8 cellular contexts compared by ENCODE assay signal in the genomic region with DNA sequence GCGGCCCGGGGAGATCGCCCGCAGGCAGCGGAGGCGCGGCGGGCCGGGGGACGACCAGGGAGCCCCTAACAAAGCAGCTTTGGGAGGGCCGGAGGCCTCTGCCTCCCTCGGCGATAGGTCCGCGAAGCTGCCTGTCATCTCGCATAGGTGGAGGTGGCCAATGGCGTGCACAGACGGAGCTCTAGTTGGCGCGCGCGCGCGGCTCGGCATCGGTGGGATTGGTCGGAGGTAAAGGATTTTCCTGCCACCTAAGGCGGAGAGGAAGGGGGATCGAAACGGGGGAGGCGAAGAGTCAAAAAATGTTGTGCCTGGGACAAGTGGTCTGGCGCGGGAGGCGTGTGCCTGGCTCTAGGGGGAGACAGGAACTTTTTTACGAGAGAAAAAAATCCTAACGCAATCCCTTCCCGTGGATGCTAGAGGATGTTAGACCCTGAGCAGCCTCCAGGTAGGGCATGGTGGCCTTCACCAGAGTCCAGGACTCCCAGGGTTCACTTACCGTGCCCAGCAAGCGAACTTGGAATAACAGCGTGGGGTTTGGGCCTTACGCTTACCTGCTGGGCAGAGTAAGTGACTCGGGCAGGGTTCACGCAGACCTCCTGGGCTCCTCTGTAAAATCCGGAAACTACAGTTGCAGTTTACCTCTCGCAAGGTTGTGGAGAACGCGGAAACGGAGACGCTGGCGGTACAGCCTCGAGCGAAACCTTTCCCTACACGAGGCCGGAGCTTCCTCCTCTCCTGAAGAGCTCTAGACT.
DNase-seq lines count a peak whose midpoint lies in the region; ATAC-seq lines count a peak whose summit lies in the region.

No MANE protein-coding gene starts in this region.

- no peaks in the 10 kb centered on the region for H3K36me3 ChIP-seq in duodenal mucosa (ENCODE audit: control insufficient read depth in 1 of 2, insufficient read depth in 2 of 2, low read length in 2 of 2)

- peak overlapping the region; percentile 50 for H3K27ac Mint-ChIP-seq in activated CD4-positive, alpha-beta memory T cell treated with anti-CD3 and anti-CD28 coated beads, Interleukin-2, amount 10 ng/mL, durations not matched to agents 7 days and 5 days

- peaks cover 32% of the 10 kb centered on the region for H3K27me3 Mint-ChIP-seq in activated CD4-positive, alpha-beta memory T cell treated with anti-CD3 and anti-CD28 coated beads, Interleukin-2, amount 10 ng/mL, durations not matched to agents 7 days and 5 days

- CTCF ChIA-PET in activated CD4-positive, alpha-beta memory T cell treated with anti-CD3 and anti-CD28 coated beads, Interleukin-2, amount 10 ng/mL, durations not matched to agents 7 days and 5 days (lab: Charles Lee), result interaction anchor here (0.6 to 3.4 kb wide), 32 partner anchors 9 to 1002 kb away, joined by 3 to 25 read pairs (median 4); a partner anchor contains a TSS

- peaks cover 27 to 33% of the 10 kb centered on the region in 2 donors for H3K27me3 ChIP-seq in duodenal mucosa (ENCODE audit: control insufficient read depth in 1 of 2, insufficient read depth in 2 of 2, low read length in 2 of 2)

- no peaks in the 10 kb centered on the region for H3K9me3 Mint-ChIP-seq in activated CD4-positive, alpha-beta memory T cell treated with anti-CD3 and anti-CD28 coated beads, Interleukin-2, amount 10 ng/mL, durations not matched to agents 7 days and 5 days

- peaks cover 40% of the 10 kb centered on the region for H3K4me1 Mint-ChIP-seq in activated CD4-positive, alpha-beta memory T cell treated with anti-CD3 and anti-CD28 coated beads, Interleukin-2, amount 10 ng/mL, durations not matched to agents 7 days and 5 days

- peaks cover 12% of the 10 kb centered on the region for H3K36me3 Mint-ChIP-seq in activated CD4-positive, alpha-beta memory T cell treated with anti-CD3 and anti-CD28 coated beads, Interleukin-2, amount 10 ng/mL, durations not matched to agents 7 days and 5 days (ENCODE audit: low read depth)

- H3K9ac ChIP-seq in duodenal mucosa (ENCODE audit: low read depth in 1 of 2, low read length in 2 of 2), result no peak overlapping the region

- no peaks in the 10 kb centered on the region for H3K9me3 ChIP-seq in duodenal mucosa (ENCODE audit: control insufficient read depth in 1 of 2, low read length in 2 of 2)

- H3K27ac ChIP-seq in duodenal mucosa (ENCODE audit: low read depth, low read length), result no peak overlapping the region

- POLR2A ChIA-PET in activated CD4-positive, alpha-beta memory T cell treated with anti-CD3 and anti-CD28 coated beads, Interleukin-2, amount 10 ng/mL, durations not matched to agents 7 days and 5 days (lab: Charles Lee), result interaction anchor here (0.7 to 3.2 kb wide), 25 partner anchors 8 to 458 kb away, joined by 3 to 21 read pairs (median 4); a partner anchor contains a TSS

- peak; percentile 41 for ATAC-seq in HG03095 (IDR thresholded peaks at IDR 0.05; ENCODE audit: unreplicated experiment)

- H3K4me3 Mint-ChIP-seq in activated CD4-positive, alpha-beta memory T cell treated with anti-CD3 and anti-CD28 coated beads, Interleukin-2, amount 10 ng/mL, durations not matched to agents 7 days and 5 days, result peak overlapping the region; percentile 86

- peaks cover 4 to 18% of the 10 kb centered on the region in 2 donors for H3K4me1 ChIP-seq in duodenal mucosa (ENCODE audit: control insufficient read depth in 1 of 2, insufficient read depth in 2 of 2, low read length in 2 of 2)

- DNase-seq in NK-92 treated with Interleukin-12 subunit alpha and Interleukin-12 subunit beta, amount 100 ng/mL, for 24 hours (lab: John Stamatoyannopoulos, UW), result peak; percentile 81
- DNase-seq in NK-92 (lab: John Stamatoyannopoulos, UW; ENCODE audit: unreplicated experiment), result no peak
- peak; percentile 100 for DNase-seq in NCI-H345 (lab: John Stamatoyannopoulos, UW)
- DNase-seq in activated CD4-positive, alpha-beta memory T cell treated with anti-CD3 and anti-CD28 coated beads, Interleukin-2, amount 10 ng/mL, durations not matched to agents 7 days and 5 days, result peak; percentile 91
- peak; percentile 89 to 94 for DNase-seq in lung microvascular endothelial cell (ENCODE audit: low read depth in 2 of 2)
- peak; percentile 86 to 95 (median 90) for DNase-seq in stimulated activated CD4-positive, alpha-beta T cell treated with anti-CD3 and anti-CD28 coated beads, TNF-alpha, amount 100 ng/mL, for 24 hours (ENCODE audit: low read depth in 3 of 3)

- H3K4me3 ChIP-seq in duodenal mucosa (ENCODE audit: low read depth in 1 of 2, low read length in 2 of 2), result peak overlapping the region; percentile 66 to 75
